11 cellular contexts compared by ENCODE assay signal in genomic region chr3:32304510-32304909, GRCh38.
A peak's percentile ranks its signal among the peaks of the same experiment; 100 is the strongest.
DNase-seq lines count a peak whose midpoint lies in the region; ATAC-seq and TF ChIP-seq lines count a peak whose summit lies in the region.
"Had no signal": no experiment of that assay in that cellular context is flagged by ENCODE, and none has a peak within 500 bp of the region (broad histone marks: within the 10 kb centered on the region; RNA-seq: fewer than 3 reads in every experiment).

No MANE protein-coding gene starts in this region.

- no peaks in the 10 kb centered on the region for H3K27me3 Mint-ChIP-seq in activated CD4-positive, alpha-beta memory T cell treated with anti-CD3 and anti-CD28 coated beads for 36 hours
- H3K27me3 Mint-ChIP-seq in nephron (ENCODE audit: low read depth), result no peaks in the 10 kb centered on the region

- TF ChIP-seq CTCF in nephron (IDR thresholded peaks at IDR 0.05; ENCODE audit: unreplicated experiment in 3 of 3), result no peak

- no peaks in the 10 kb centered on the region for H3K36me3 Mint-ChIP-seq in activated CD4-positive, alpha-beta memory T cell treated with anti-CD3 and anti-CD28 coated beads for 36 hours
- no peaks in the 10 kb centered on the region for H3K36me3 Mint-ChIP-seq in nephron (ENCODE audit: low read depth)
- H3K36me3 Mint-ChIP-seq: natural killer cell treated with Interleukin-12 subunit alpha and Interleukin-12 subunit beta and Interleukin-15 and Interleukin-18, amount 100 ng/mL, for 72 hours had no signal

- CTCF ChIA-PET in activated CD4-positive, alpha-beta memory T cell treated with anti-CD3 and anti-CD28 coated beads for 36 hours (lab: Charles Lee), result interaction anchor here (0.6 to 2.2 kb wide), 8 partner anchors 8 to 266 kb away, joined by 3 to 6 read pairs (median 4); partner anchors contain the start of gene DYNC1LI1

- intact Hi-C loops in activated CD4-positive, alpha-beta memory T cell treated with anti-CD3 and anti-CD28 coated beads for 36 hours (cut with micrococcal nuclease), result loop anchor here (5.0 kb wide), 1 partner anchor 192 kb away; no protein-coding TSS in a partner anchor

- POLR2A ChIA-PET in activated CD4-positive, alpha-beta memory T cell treated with anti-CD3 and anti-CD28 coated beads for 36 hours (lab: Charles Lee), result interaction anchor here (0.5 kb wide), 1 partner anchor 759 kb away, joined by 3 read pairs; no protein-coding TSS in a partner anchor

- ATAC-seq in HG02973 (IDR thresholded peaks at IDR 0.05; ENCODE audit: unreplicated experiment) (no peak), GM18870 (IDR thresholded peaks at IDR 0.05; ENCODE audit: unreplicated experiment) (no peak)
- ATAC-seq: natural killer cell treated with Interleukin-12 subunit alpha and Interleukin-12 subunit beta and Interleukin-15 and Interleukin-18, amount 100 ng/mL, for 72 hours; SK-N-SH treated with all-trans-retinoic acid at 6 μM for 48 hours had no signal

- H3K9me3 Mint-ChIP-seq in activated CD4-positive, alpha-beta memory T cell treated with anti-CD3 and anti-CD28 coated beads for 36 hours, result no peaks in the 10 kb centered on the region
- no peaks in the 10 kb centered on the region for H3K9me3 Mint-ChIP-seq in nephron
- H3K9me3 Mint-ChIP-seq: natural killer cell treated with Interleukin-12 subunit alpha and Interleukin-12 subunit beta and Interleukin-15 and Interleukin-18, amount 100 ng/mL, for 72 hours had no signal

- peak overlapping the region; percentile 8 for H3K27ac Mint-ChIP-seq in activated CD4-positive, alpha-beta memory T cell treated with anti-CD3 and anti-CD28 coated beads for 36 hours
- peak overlapping the region; percentile 10 to 64 (median 45) for H3K27ac Mint-ChIP-seq in nephron
- H3K27ac Mint-ChIP-seq: natural killer cell treated with Interleukin-12 subunit alpha and Interleukin-12 subunit beta and Interleukin-15 and Interleukin-18, amount 100 ng/mL, for 72 hours had no signal

- no peak overlapping the region for H3K4me3 Mint-ChIP-seq in activated CD4-positive, alpha-beta memory T cell treated with anti-CD3 and anti-CD28 coated beads for 36 hours
- H3K4me3 Mint-ChIP-seq in nephron, result no peak overlapping the region
- H3K4me3 Mint-ChIP-seq: natural killer cell treated with Interleukin-12 subunit alpha and Interleukin-12 subunit beta and Interleukin-15 and Interleukin-18, amount 100 ng/mL, for 72 hours had no signal

- H3K4me1 Mint-ChIP-seq in activated CD4-positive, alpha-beta memory T cell treated with anti-CD3 and anti-CD28 coated beads for 36 hours (ENCODE audit: low read depth), result peaks cover 65% of the 10 kb centered on the region
- H3K4me1 Mint-ChIP-seq in nephron, result peaks cover 31% of the 10 kb centered on the region

- DNase-seq in COLO668 (lab: John Stamatoyannopoulos, UW; ENCODE audit: unreplicated experiment), result peak; percentile 22
- peak; percentile 49 for DNase-seq in NCI-H1092 treated with DMSO at 0.1 percent for 48 hours (lab: John Stamatoyannopoulos, UW)
- DNase-seq in activated CD4-positive, alpha-beta memory T cell treated with anti-CD3 and anti-CD28 coated beads for 36 hours, result no peak
- no peak for DNase-seq in cerebellar cortex (ENCODE audit: low spot score)
- DNase-seq: activated CD4-positive, CD25-positive, alpha-beta regulatory T cell treated with anti-CD3 and anti-CD28 coated beads, Interleukin-2, amount 50 U/mL, for 72 hours; NCI-H1436 had no signal

Comparison
In these comparisons a context has a peak if more than half of its experiments do, and no peak if none do; other contexts are left out.
1. DNase-seq: peak in COLO668 (single experiment) and NCI-H1092 treated with DMSO at 0.1 percent for 48 hours (single experiment); none in activated CD4-positive, alpha-beta memory T cell treated with anti-CD3 and anti-CD28 coated beads for 36 hours (single experiment) and cerebellar cortex (single experiment).